In the genomic region with DNA sequence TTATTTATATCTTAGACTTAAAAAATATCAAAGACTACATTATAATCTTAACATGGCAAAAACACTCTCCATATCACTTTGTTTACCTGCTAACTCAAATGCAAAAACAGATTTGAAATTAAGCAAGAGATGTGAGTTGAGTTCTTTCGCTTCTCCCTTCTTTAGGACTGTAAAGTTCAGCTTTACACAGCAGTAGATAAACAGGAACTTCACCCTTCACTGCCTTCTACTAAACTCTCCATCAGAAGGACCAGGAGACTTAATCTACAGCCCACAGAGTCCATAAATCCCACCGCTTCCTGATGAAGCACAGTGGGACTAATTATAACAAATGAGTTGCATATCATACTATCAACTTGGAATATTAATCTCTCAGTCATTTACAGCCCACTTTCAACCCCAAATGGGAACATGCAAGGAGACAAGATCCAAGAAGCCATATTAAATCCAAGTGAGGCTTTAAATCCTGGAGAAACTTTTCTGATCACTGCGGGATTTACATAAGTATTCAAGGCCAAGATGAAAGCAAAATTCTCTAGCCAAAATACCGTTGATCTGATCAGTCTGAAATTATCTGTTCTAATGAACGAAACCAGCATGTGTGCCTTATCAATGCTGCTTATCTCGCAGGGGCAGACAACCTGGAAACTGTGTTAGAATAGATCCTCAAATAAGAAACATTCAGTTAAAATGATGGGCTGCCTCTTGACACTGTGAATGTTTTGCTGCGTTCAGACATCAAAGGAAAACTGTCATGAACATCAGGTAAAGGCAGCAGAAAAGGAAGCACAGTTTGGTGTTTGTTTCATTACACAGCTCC, we compare ENCODE assay signal across 8 cellular contexts. TPM values are rescaled to one million over a fixed set of nuclear protein-coding genes. Genes with fewer than 3 reads are reported as not detected.
DNase-seq lines count a peak whose midpoint lies in the region; ATAC-seq and TF ChIP-seq lines count a peak whose summit lies in the region.

No MANE protein-coding gene starts in this region.

- intact Hi-C loops in activated CD4-positive, alpha-beta T cell treated with anti-CD3 and anti-CD28 coated beads, Interleukin-2, amount 10 ng/mL, durations not matched to agents 24 days and 14 days (cut with micrococcal nuclease) = loop anchor here (2.0 to 10.0 kb wide), 2 partner anchors 67 to 229 kb away; a partner anchor contains a TSS
- intact Hi-C loops in dorsolateral prefrontal cortex (cut with DNase I) = loop anchor here in 1 of 2 donors (10.0 kb wide), 1 partner anchor 181 kb away; a partner anchor contains a TSS

- H3K36me3 Mint-ChIP-seq in activated CD4-positive, alpha-beta T cell treated with anti-CD3 and anti-CD28 coated beads, Interleukin-2, amount 10 ng/mL, durations not matched to agents 24 days and 14 days (ENCODE audit: low read depth) = peaks cover 8% of the 10 kb centered on the region
- H3K36me3 Mint-ChIP-seq in naive thymus-derived CD8-positive, alpha-beta T cell = no peaks in the 10 kb centered on the region

- H3K27me3 Mint-ChIP-seq in activated CD4-positive, alpha-beta T cell treated with anti-CD3 and anti-CD28 coated beads, Interleukin-2, amount 10 ng/mL, durations not matched to agents 24 days and 14 days = no peaks in the 10 kb centered on the region
- no peaks in the 10 kb centered on the region for H3K27me3 Mint-ChIP-seq in naive thymus-derived CD8-positive, alpha-beta T cell

- POLR2A ChIA-PET in naive thymus-derived CD8-positive, alpha-beta T cell (lab: Charles Lee) = interaction anchor here (1.3 kb wide), 1 partner anchor 27 kb away, joined by 5 read pairs; a partner anchor contains a TSS

- peak; percentile 67 for DNase-seq in activated CD4-positive, alpha-beta T cell treated with anti-CD3 and anti-CD28 coated beads, Interleukin-2, amount 10 ng/mL, durations not matched to agents 24 days and 14 days
- DNase-seq in activated CD4-positive, alpha-beta T cell treated with anti-CD3 and anti-CD28 coated beads for 48 hours = no peak
- DNase-seq in OCI-M1 (lab: John Stamatoyannopoulos, UW) (peak; percentile 55), dorsolateral prefrontal cortex (no peak), ecto neural progenitor cell (ENCODE audit: low spot score) (no peak)
- peak in 4 of 10 donors; percentile 19 to 49 (median 34) for DNase-seq in naive thymus-derived CD8-positive, alpha-beta T cell
- no peak for DNase-seq in stimulated activated CD4-positive, alpha-beta T cell treated with anti-CD3 and anti-CD28 coated beads, Interleukin-2, amount 100 ng/mL, for 24 hours

- H3K27ac Mint-ChIP-seq in activated CD4-positive, alpha-beta T cell treated with anti-CD3 and anti-CD28 coated beads, Interleukin-2, amount 10 ng/mL, durations not matched to agents 24 days and 14 days = peak overlapping the region; percentile 91
- H3K27ac Mint-ChIP-seq in naive thymus-derived CD8-positive, alpha-beta T cell = peak overlapping the region; percentile 81 to 96 (median 92)

- H3K4me3 Mint-ChIP-seq in activated CD4-positive, alpha-beta T cell treated with anti-CD3 and anti-CD28 coated beads, Interleukin-2, amount 10 ng/mL, durations not matched to agents 24 days and 14 days = peak overlapping the region; percentile 99
- H3K4me3 Mint-ChIP-seq in naive thymus-derived CD8-positive, alpha-beta T cell = peak overlapping the region; percentile 90 to 98 (median 97)

- H3K4me1 Mint-ChIP-seq in activated CD4-positive, alpha-beta T cell treated with anti-CD3 and anti-CD28 coated beads, Interleukin-2, amount 10 ng/mL, durations not matched to agents 24 days and 14 days = peaks cover 34% of the 10 kb centered on the region
- H3K4me1 Mint-ChIP-seq in naive thymus-derived CD8-positive, alpha-beta T cell = peaks cover 30 to 48% (median 44%) of the 10 kb centered on the region in 4 donors

- H3K9me3 Mint-ChIP-seq in activated CD4-positive, alpha-beta T cell treated with anti-CD3 and anti-CD28 coated beads, Interleukin-2, amount 10 ng/mL, durations not matched to agents 24 days and 14 days = no peaks in the 10 kb centered on the region
- no peaks in the 10 kb centered on the region for H3K9me3 Mint-ChIP-seq in naive thymus-derived CD8-positive, alpha-beta T cell

- TF ChIP-seq CTCF in dorsolateral prefrontal cortex (IDR thresholded peaks at IDR 0.05 in 54 of 56, conservative IDR thresholded peaks at IDR 0.05 in 2 of 56; ENCODE audit: low read depth in 1 of 56, partially characterized antibody in 56 of 56) = no peak

- peak; percentile 12 to 15 for ATAC-seq in naive thymus-derived CD8-positive, alpha-beta T cell
- no peak for ATAC-seq in GM19467 (IDR thresholded peaks at IDR 0.05; ENCODE audit: unreplicated experiment)

- H3K27me3 ChIP-seq in dorsolateral prefrontal cortex = no peaks in the 10 kb centered on the region

- H3K27ac ChIP-seq in dorsolateral prefrontal cortex = peak overlapping the region in 49 of 59 donors; percentile 8 to 97 (median 81)

- H3K4me3 ChIP-seq in dorsolateral prefrontal cortex = peak overlapping the region; percentile 58 to 99 (median 81)

RNA-seq across cellular contexts. Expression of a gene that starts 1.6 kb away (rescaled TPM):
- 50.6 and 52.3 TPM in 2 replicates for total RNA-seq in activated CD4-positive, alpha-beta T cell treated with anti-CD3 and anti-CD28 coated beads, Interleukin-2, amount 10 ng/mL, durations not matched to agents 24 days and 14 days
- 100 to 1,000 TPM; 103 to 208 (median 129) TPM for total RNA-seq in dorsolateral prefrontal cortex
- total RNA-seq in naive thymus-derived CD8-positive, alpha-beta T cell = 10 to 100 TPM; 74.0 to 83.0 TPM
- 10 to 100 TPM; 24.2 to 38.4 (median 36.2) TPM for polyA plus RNA-seq in naive thymus-derived CD8-positive, alpha-beta T cell

RNA-seq across cellular contexts. Expression of a gene that starts 27.3 kb away (rescaled TPM):
- 282 and 297 TPM in 2 replicates for total RNA-seq in activated CD4-positive, alpha-beta T cell treated with anti-CD3 and anti-CD28 coated beads, Interleukin-2, amount 10 ng/mL, durations not matched to agents 24 days and 14 days
- total RNA-seq in dorsolateral prefrontal cortex = 100 to 1,000 TPM in 109 of 120 experiments, 10 to 100 TPM in 11; 78.4 to 168 (median 131) TPM
- total RNA-seq in naive thymus-derived CD8-positive, alpha-beta T cell = 100 to 1,000 TPM; 111 to 118 TPM
- 10 to 100 TPM; 55.5 to 74.1 (median 71.8) TPM for polyA plus RNA-seq in naive thymus-derived CD8-positive, alpha-beta T cell

RNA-seq across cellular contexts. Expression of a gene that starts 27.6 kb away (rescaled TPM):
- total RNA-seq in activated CD4-positive, alpha-beta T cell treated with anti-CD3 and anti-CD28 coated beads, Interleukin-2, amount 10 ng/mL, durations not matched to agents 24 days and 14 days = 87.0 and 89.2 TPM in 2 replicates
- 10 to 100 TPM; 22.7 to 51.6 (median 35.8) TPM for total RNA-seq in dorsolateral prefrontal cortex
- 10 to 100 TPM; 48.0 to 55.0 TPM for total RNA-seq in naive thymus-derived CD8-positive, alpha-beta T cell
- polyA plus RNA-seq in naive thymus-derived CD8-positive, alpha-beta T cell = 100 to 1,000 TPM in 2 of 3 donors, 10 to 100 TPM in 1; 94.1 to 109 (median 103) TPM

Comparison
In these comparisons a context has a peak if more than half of its experiments do, and no peak if none do; other contexts are left out.
1. DNase-seq: peak in activated CD4-positive, alpha-beta T cell treated with anti-CD3 and anti-CD28 coated beads, Interleukin-2, amount 10 ng/mL, durations not matched to agents 24 days and 14 days (single experiment) and OCI-M1 (single experiment); none in activated CD4-positive, alpha-beta T cell treated with anti-CD3 and anti-CD28 coated beads for 48 hours (single experiment), dorsolateral prefrontal cortex (0 of 10), stimulated activated CD4-positive, alpha-beta T cell treated with anti-CD3 and anti-CD28 coated beads, Interleukin-2, amount 100 ng/mL, for 24 hours (0 of 2) and ecto neural progenitor cell (single experiment).